ENCODE assay signal across 2 cellular contexts in genomic region chr19:17780781-17781180, GRCh38.
A peak's percentile ranks its signal among the peaks of the same experiment; 100 is the strongest.
TF ChIP-seq lines count a peak whose summit lies in the region.

No MANE protein-coding gene starts in this region.

TF ChIP-seq in A549, 52 proteins besides CTCF, POLR2A, EP300 and RAD21:
- TF ChIP-seq CBX8 (IDR thresholded peaks at IDR 0.05) = no peak
- peak; percentile 52 for TF ChIP-seq ZFP36 (IDR thresholded peaks at IDR 0.05; ENCODE audit: borderline replicate concordance, partially characterized antibody)
- no peak for TF ChIP-seq NPAS2 (CRISPR knock-in tag; IDR thresholded peaks at IDR 0.05; ENCODE audit: borderline replicate concordance)
TF ChIP-seq in A549: peak in this region for 1.

TF ChIP-seq in WTC11, 78 proteins besides CTCF, POLR2A, EP300 and RAD21:
- 0 out of 2 replicates have a peak, but pooled peaks have one; percentile 45 for TF ChIP-seq GTF2I (CRISPR knock-in tag; conservative IDR thresholded peaks at IDR 0.05)
- TF ChIP-seq ZNF263 (CRISPR knock-in tag; IDR thresholded peaks at IDR 0.05; ENCODE audit: low read depth) = no peak
TF ChIP-seq in WTC11: peak in this region for 1.
